24 cellular contexts compared by ENCODE assay signal in genomic region chr19:53015730-53016129, GRCh38. TPM values are rescaled to one million over a fixed set of nuclear protein-coding genes. Genes with fewer than 3 reads are reported as not detected.
DNase-seq lines count a peak whose midpoint lies in the region; ATAC-seq, FAIRE-seq and TF ChIP-seq lines count a peak whose summit lies in the region.
"Had no signal": no experiment of that assay in that cellular context is flagged by ENCODE, and none has a peak within 500 bp of the region (broad histone marks: within the 10 kb centered on the region; RNA-seq: fewer than 3 reads in every experiment).

No MANE protein-coding gene starts in this region.

- H3K4me3 ChIP-seq in A549: no peak overlapping the region
- no peak overlapping the region for H3K4me3 ChIP-seq in GM23338
- H3K4me3 ChIP-seq in H1 (ENCODE audit: extremely low read depth in 1 of 4, insufficient read depth in 2 of 4, low read depth in 3 of 4, low read length in 4 of 4): no peak overlapping the region
- H3K4me3 ChIP-seq: BLaER1 treated with 17β-estradiol and CSF1 and Interleukin-3, amounts not matched to agents 10 nM and 100 nM; GM12878 had no signal

- no peak overlapping the region for H3K9ac ChIP-seq in H1 (replicated peaks in 1 of 4; ENCODE audit: extremely low read depth in 1 of 4, low read depth in 3 of 4, low read length in 3 of 4)
- H3K9ac ChIP-seq: BLaER1 treated with 17β-estradiol and CSF1 and Interleukin-3, amounts not matched to agents 10 nM and 100 nM had no signal

- H3K23ac ChIP-seq in H1 (ENCODE audit: insufficient read length): no peak overlapping the region

- H2BK5ac ChIP-seq in H1 (ENCODE audit: low read depth, low read length): no peak overlapping the region

- H3K4me1 ChIP-seq in A549 (no peaks in the 10 kb centered on the region), GM23338 (ENCODE audit: insufficient read depth) (no peaks in the 10 kb centered on the region; the same call in 1 of the 2 replicates), H1 (replicated peaks in 1 of 4; ENCODE audit: control insufficient read depth in 3 of 4, insufficient read depth in 4 of 4, low read length in 3 of 4) (no peaks in the 10 kb centered on the region)
- H3K4me1 ChIP-seq: BE2C had no signal

- H3F3A ChIP-seq in GM23338 (replicated peaks; ENCODE audit: low read depth): no peaks in the 10 kb centered on the region

- H4K20me1 ChIP-seq in GM23338 (replicated peaks; ENCODE audit: insufficient read depth): peaks cover 6% of the 10 kb centered on the region
- H4K20me1 ChIP-seq in H1 (replicated peaks in 1 of 2; ENCODE audit: control insufficient read depth in 1 of 2, insufficient read depth in 2 of 2, low read length in 2 of 2): no peaks in the 10 kb centered on the region
- H4K20me1 ChIP-seq: BLaER1 treated with 17β-estradiol and CSF1 and Interleukin-3, amounts not matched to agents 10 nM and 100 nM had no signal

- POLR2A ChIA-PET in A549 (lab: Yijun Ruan, JAX) (no interaction called here), H1 (lab: Charles Lee; ENCODE audit: partially characterized antibody) (no interaction called here)

- no peak overlapping the region for H4K5ac ChIP-seq in H1 (ENCODE audit: insufficient read length, low read depth, low read length)

- H3K14ac ChIP-seq in H1 (ENCODE audit: insufficient read length): no peak overlapping the region

- H4K8ac ChIP-seq in H1 (ENCODE audit: extremely low read depth, insufficient read depth, low read length): 0 out of 2 replicates have a peak overlapping the region, but pooled peaks have one; percentile 12

- H3K79me2 ChIP-seq in GM23338 (replicated peaks; ENCODE audit: insufficient read depth) (no peaks in the 10 kb centered on the region), H1 (ENCODE audit: control insufficient read depth in 1 of 2, insufficient read depth in 2 of 2, low read length in 2 of 2) (no peaks in the 10 kb centered on the region)

- H4K91ac ChIP-seq in H1 (replicated peaks; ENCODE audit: insufficient read length, low read length): no peak overlapping the region

- H3K36me3 Mint-ChIP-seq in GM23338 (ENCODE audit: low read depth) (no peaks in the 10 kb centered on the region), memory B cell (peaks cover 2% of the 10 kb centered on the region)
- H3K36me3 Mint-ChIP-seq: CD14-positive monocyte had no signal

- no peak for FAIRE-seq in A549 (lab: Jason Lieb, UNC)
- FAIRE-seq in H1 (lab: Jason Lieb, UNC): no peak
- FAIRE-seq: GM12878, GM19239 had no signal

- H2AFZ ChIP-seq in GM23338 (no peak overlapping the region), H1 (ENCODE audit: low read length) (no peak overlapping the region)

- CTCF ChIA-PET in A549 (lab: Yijun Ruan, JAX) (no interaction called here), H1 (lab: Charles Lee; ENCODE audit: partially characterized antibody) (no interaction called here)

- H3K56ac ChIP-seq in H1 (replicated peaks; ENCODE audit: insufficient read length, low read depth, low read length): no peak overlapping the region

- no peak overlapping the region for H3K18ac ChIP-seq in H1 (ENCODE audit: extremely low read depth, low read length)

- H2BK120ac ChIP-seq in H1 (replicated peaks; ENCODE audit: low read depth, low read length): peak overlapping the region; percentile 26

- TF ChIP-seq POLR2A in A549 (IDR thresholded peaks at IDR 0.05; ENCODE audit: low read length) (no peak), H1 (IDR thresholded peaks at IDR 0.05; ENCODE audit: control extremely low read depth in 1 of 2, low read depth in 2 of 2, low read length in 2 of 2) (no peak)

- TF ChIP-seq EP300 in A549 (IDR thresholded peaks at IDR 0.05) (no peak), H1 (IDR thresholded peaks at IDR 0.05; ENCODE audit: borderline replicate concordance in 1 of 2, low read depth in 2 of 2, low read length in 2 of 2) (no peak)

- no peak overlapping the region for H2AK5ac ChIP-seq in H1 (ENCODE audit: low read depth, low read length)

- H3K27me3 ChIP-seq in GM23338 (ENCODE audit: insufficient read depth) (peaks cover 9% of the 10 kb centered on the region; the same call in 1 of the 2 replicates), H1 (replicated peaks in 1 of 4; ENCODE audit: control insufficient read depth in 3 of 4, extremely low read depth in 1 of 4, insufficient read depth in 3 of 4, low read length in 3 of 4) (no peaks in the 10 kb centered on the region)
- H3K27me3 ChIP-seq: BE2C; BLaER1 treated with 17β-estradiol and CSF1 and Interleukin-3, amounts not matched to agents 10 nM and 100 nM had no signal

- H3K79me1 ChIP-seq in H1 (ENCODE audit: low read depth, low read length): no peaks in the 10 kb centered on the region

- DNase-seq in A549 (ENCODE audit: low read depth in 1 of 2, low spot score in 1 of 2): no peak
- DNase-seq in GM23338 (ENCODE audit: low spot score): peak; percentile 59
- DNase-seq in H1 (ENCODE audit: low read depth in 1 of 2, low spot score in 2 of 2): no peak
- no peak for DNase-seq in memory B cell (ENCODE audit: low spot score in 2 of 2)
- no peak for DNase-seq in activated CD8-positive, alpha-beta memory T cell treated with anti-CD3 and anti-CD28 coated beads, Interleukin-2, amount 50 U/mL, for 4 hours
- DNase-seq: AML-193; BE2C; CD4-positive, alpha-beta T cell; CD8-positive, alpha-beta memory T cell; DMS 273 treated with DMSO at 0.1 percent for 48 hours; DMS79; EL; GDM1; H9 had no signal

- H3K23me2 ChIP-seq in H1 (ENCODE audit: low read depth, low read length): no peaks in the 10 kb centered on the region

- no peak for TF ChIP-seq CTCF in A549 (IDR thresholded peaks at IDR 0.05)
- no peak for TF ChIP-seq CTCF in GM23338 (conservative IDR thresholded peaks at IDR 0.05; ENCODE audit: low read depth in 2 of 2)
- no peak for TF ChIP-seq CTCF in H1 (IDR thresholded peaks at IDR 0.05; ENCODE audit: control extremely low read depth in 1 of 3, insufficient read depth in 1 of 3, low read depth in 1 of 3, low read length in 3 of 3)

- H2BK15ac ChIP-seq in H1 (ENCODE audit: low read length): no peak overlapping the region

- peaks cover 3% of the 10 kb centered on the region; the same call in 2 of the 3 replicates for H3K4me1 Mint-ChIP-seq in GM23338
- no peaks in the 10 kb centered on the region for H3K4me1 Mint-ChIP-seq in memory B cell
- H3K4me1 Mint-ChIP-seq: CD14-positive monocyte; CD8-positive, alpha-beta memory T cell had no signal

- H3K27ac Mint-ChIP-seq in GM23338 (no peak overlapping the region), memory B cell (peak overlapping the region; percentile 77)
- H3K27ac Mint-ChIP-seq: CD4-positive, alpha-beta T cell; CD8-positive, alpha-beta memory T cell had no signal

- no peak for TF ChIP-seq RAD21 in A549 (conservative IDR thresholded peaks at IDR 0.05 in 1 of 2, IDR thresholded peaks at IDR 0.05 in 1 of 2)
- TF ChIP-seq RAD21 in H1 (IDR thresholded peaks at IDR 0.05 in 1 of 2, conservative IDR thresholded peaks at IDR 0.05 in 1 of 2; ENCODE audit: low read depth in 2 of 2, low read length in 2 of 2): no peak

- no peak overlapping the region for H2BK12ac ChIP-seq in H1 (ENCODE audit: low read depth, low read length)

- H3K36me3 ChIP-seq in GM23338 (ENCODE audit: insufficient read depth) (no peaks in the 10 kb centered on the region), H1 (ENCODE audit: control insufficient read depth in 2 of 4, insufficient read depth in 4 of 4, low read length in 3 of 4) (no peaks in the 10 kb centered on the region)
- H3K36me3 ChIP-seq: BE2C; BLaER1 treated with 17β-estradiol and CSF1 and Interleukin-3, amounts not matched to agents 10 nM and 100 nM had no signal

- H3K27me3 Mint-ChIP-seq in GM23338 (ENCODE audit: insufficient read depth, low read depth, poor library complexity) (peaks cover 5% of the 10 kb centered on the region), memory B cell (no peaks in the 10 kb centered on the region)
- H3K27me3 Mint-ChIP-seq: CD4-positive, alpha-beta T cell; CD8-positive, alpha-beta memory T cell had no signal

- peaks cover 79% of the 10 kb centered on the region for H3K9me3 ChIP-seq in A549
- no peaks in the 10 kb centered on the region for H3K9me3 ChIP-seq in H1 (ENCODE audit: insufficient read depth in 2 of 2, low read depth in 1 of 2, low read length in 1 of 2)
- H3K9me3 ChIP-seq: BE2C had no signal

- H3K27ac ChIP-seq in A549 (no peak overlapping the region), GM23338 (ENCODE audit: low read depth) (no peak overlapping the region), H1 (ENCODE audit: low read depth, low read length) (no peak overlapping the region)
- H3K27ac ChIP-seq: BLaER1 treated with 17β-estradiol and CSF1 and Interleukin-3, amounts not matched to agents 10 nM and 100 nM had no signal

- H3K9me3 Mint-ChIP-seq in GM23338 (peaks cover 4% of the 10 kb centered on the region), memory B cell (peaks cover 8% of the 10 kb centered on the region)

- H3K4me3 Mint-ChIP-seq in GM23338: no peak overlapping the region
- H3K4me3 Mint-ChIP-seq in memory B cell: no peak overlapping the region
- H3K4me3 Mint-ChIP-seq: CD14-positive monocyte; CD4-positive, alpha-beta T cell; CD8-positive, alpha-beta memory T cell; H9 had no signal

- ATAC-seq in A549: no peak
- peak; percentile 17; the same call in 1 of the 3 replicates for ATAC-seq in GM23338
- no peak for ATAC-seq in memory B cell (ENCODE audit: low read depth)
- ATAC-seq in GM21825 (IDR thresholded peaks at IDR 0.05; ENCODE audit: unreplicated experiment): no peak
- ATAC-seq in GM21515 (IDR thresholded peaks at IDR 0.05; ENCODE audit: unreplicated experiment): no peak
- ATAC-seq: GM12878, HCT116 had no signal

- no peak overlapping the region for H2BK20ac ChIP-seq in H1 (ENCODE audit: low read length)

- 40% methylated on average over 8 of the region's 8 CpGs for WGBS in A549 (ENCODE audit: missing lambda C conversion rate)
- WGBS in H1 (ENCODE audit: extremely low coverage in 1 of 2, insufficient coverage in 1 of 2, insufficient read length in 1 of 2, insufficient replicate concordance in 2 of 2, low coverage in 1 of 2, low lambda C conversion rate in 2 of 2, missing lambda C conversion rate in 1 of 2), 2 experiments: 91% methylated on average over 8 of the region's 8 CpGs; no CpG with 5 or more reads in 1 of the 2 experiments

- H3K9me2 ChIP-seq in GM23338 (ENCODE audit: insufficient read depth): no peaks in the 10 kb centered on the region

- H3K4me2 ChIP-seq in A549 (no peak overlapping the region), GM23338 (no peak overlapping the region), H1 (ENCODE audit: insufficient read depth in 1 of 2, low read depth in 2 of 2, low read length in 2 of 2) (no peak overlapping the region)
- H3K4me2 ChIP-seq: BLaER1 treated with 17β-estradiol and CSF1 and Interleukin-3, amounts not matched to agents 10 nM and 100 nM had no signal

- no peak overlapping the region for H3K4ac ChIP-seq in H1 (replicated peaks; ENCODE audit: insufficient read length, low read depth, low read length)

RNA-seq across cellular contexts. Expression of gene ERVV-1, which starts 2.0 kb away (rescaled TPM):
- polyA plus RNA-seq in A549 (2011; rRNA removed): not detected in 2 replicates
- polyA plus RNA-seq in A549 (2012; cell fraction: cytosol; rRNA removed): not detected in 2 replicates
- not detected in 2 replicates for polyA plus RNA-seq in A549 (2012; cell fraction: nucleus; rRNA removed)
- not detected in 3 replicates for polyA plus RNA-seq in A549 (2017; fragmentation: RNase III; extraction: RNeasy Plus Mini Kit Qiagen cat#74134 plus additional on column Dnase treatment)
- not detected in 2 replicates for polyA minus RNA-seq in A549 (2011; rRNA and poly(A)+ RNA removed)
- total RNA-seq in GM23338 (2014; rRNA removed; shearing (Covaris generic)): 0.21 and 0.35 TPM in 2 replicates
- polyA plus RNA-seq in GM23338 (2016; fragmentation: Nextera tagmentation; extraction: Ambion mirVana): 0.23 and 0.26 TPM in 2 replicates
- total RNA-seq in H1 (2021; fragmentation: NEBNext Ultra II Directional; extraction: Animal tissue kit (Norgen Biotek cat#: 25700)): not detected in 2 replicates
- polyA plus RNA-seq in H1 (2011; rRNA removed): not detected in 2 replicates
- not detected for polyA plus RNA-seq in H1 (2011; cell fraction: cytosol; rRNA removed)
- polyA plus RNA-seq in H1 (2011; cell fraction: nucleus; rRNA removed): not detected
- polyA plus RNA-seq in H1 (2012, experiment 1 of 2): not detected in 4 replicates
- not detected for polyA plus RNA-seq in H1 (2012, experiment 2 of 2)
- polyA plus RNA-seq in H1 (2013, experiment 1 of 2): 0.02 TPM
- not detected for polyA plus RNA-seq in H1 (2013, experiment 2 of 2)
- polyA minus RNA-seq in H1 (2011; rRNA and poly(A)+ RNA removed): not detected in 2 replicates
- not detected for polyA minus RNA-seq in H1 (2011; cell fraction: cytosol; rRNA and poly(A)+ RNA removed)
- polyA minus RNA-seq in H1 (2011; cell fraction: nucleus; rRNA and poly(A)+ RNA removed): not detected
- total RNA-seq: A172; CD4-positive, alpha-beta T cell; CD8-positive, alpha-beta memory T cell; GM12878; H4; H9 had no signal
- polyA plus RNA-seq: AG04450; CD14-positive monocyte; CD8-positive, alpha-beta memory T cell had no signal

RNA-seq across cellular contexts. Expression of gene ERVV-2, which starts 28.8 kb away (rescaled TPM):
- polyA plus RNA-seq in A549 (2011; rRNA removed): not detected in 2 replicates
- not detected in 2 replicates for polyA plus RNA-seq in A549 (2012; cell fraction: cytosol; rRNA removed)
- polyA plus RNA-seq in A549 (2012; cell fraction: nucleus; rRNA removed): not detected in 2 replicates
- polyA plus RNA-seq in A549 (2017; fragmentation: RNase III; extraction: RNeasy Plus Mini Kit Qiagen cat#74134 plus additional on column Dnase treatment): not detected in 3 replicates
- not detected in 2 replicates for polyA minus RNA-seq in A549 (2011; rRNA and poly(A)+ RNA removed)
- 0.87 and 1.4 TPM in 2 replicates for total RNA-seq in GM23338 (2014; rRNA removed; shearing (Covaris generic))
- polyA plus RNA-seq in GM23338 (2016; fragmentation: Nextera tagmentation; extraction: Ambion mirVana): 0.59 and 0.74 TPM in 2 replicates
- not detected in 2 replicates for total RNA-seq in H1 (2021; fragmentation: NEBNext Ultra II Directional; extraction: Animal tissue kit (Norgen Biotek cat#: 25700))
- 0.03 TPM in 1 of 2 replicates, not detected in the other for polyA plus RNA-seq in H1 (2011; rRNA removed)
- 0.04 TPM for polyA plus RNA-seq in H1 (2011; cell fraction: cytosol; rRNA removed)
- polyA plus RNA-seq in H1 (2011; cell fraction: nucleus; rRNA removed): not detected
- not detected in 4 replicates for polyA plus RNA-seq in H1 (2012, experiment 1 of 2)
- not detected for polyA plus RNA-seq in H1 (2012, experiment 2 of 2)
- polyA plus RNA-seq in H1 (2013, experiment 1 of 2): 0.08 TPM
- polyA plus RNA-seq in H1 (2013, experiment 2 of 2): 0.07 TPM
- not detected in 2 replicates for polyA minus RNA-seq in H1 (2011; rRNA and poly(A)+ RNA removed)
- not detected for polyA minus RNA-seq in H1 (2011; cell fraction: cytosol; rRNA and poly(A)+ RNA removed)
- not detected for polyA minus RNA-seq in H1 (2011; cell fraction: nucleus; rRNA and poly(A)+ RNA removed)
- total RNA-seq: A172; CD4-positive, alpha-beta T cell; CD8-positive, alpha-beta memory T cell; GM12878; H4; H9 had no signal
- polyA plus RNA-seq: AG04450; CD14-positive monocyte; CD8-positive, alpha-beta memory T cell had no signal

RNA-seq across cellular contexts. Expression of gene ZNF816, which starts 53.0 kb away (rescaled TPM):
- 0.09 and 0.16 TPM in 2 replicates for polyA plus RNA-seq in A549 (2011; rRNA removed)
- not detected in 2 replicates for polyA plus RNA-seq in A549 (2012; cell fraction: cytosol; rRNA removed)
- not detected in 2 replicates for polyA plus RNA-seq in A549 (2012; cell fraction: nucleus; rRNA removed)
- 0.05 to 0.22 TPM (median 0.07 TPM) in 3 replicates for polyA plus RNA-seq in A549 (2017; fragmentation: RNase III; extraction: RNeasy Plus Mini Kit Qiagen cat#74134 plus additional on column Dnase treatment)
- not detected in 2 replicates for polyA minus RNA-seq in A549 (2011; rRNA and poly(A)+ RNA removed)
- 9.5 and 17.0 TPM in 2 replicates for total RNA-seq in GM23338 (2014; rRNA removed; shearing (Covaris generic))
- 4.5 and 7.0 TPM in 2 replicates for polyA plus RNA-seq in GM23338 (2016; fragmentation: Nextera tagmentation; extraction: Ambion mirVana)
- total RNA-seq in H1 (2021; fragmentation: NEBNext Ultra II Directional; extraction: Animal tissue kit (Norgen Biotek cat#: 25700)): 12.2 and 13.2 TPM in 2 replicates
- polyA plus RNA-seq in H1 (2011; rRNA removed): 2.4 and 2.7 TPM in 2 replicates
- polyA plus RNA-seq in H1 (2011; cell fraction: cytosol; rRNA removed): 4.5 TPM
- 2.7 TPM for polyA plus RNA-seq in H1 (2011; cell fraction: nucleus; rRNA removed)
- polyA plus RNA-seq in H1 (2012, experiment 1 of 2): 4.8 to 10.1 TPM (median 5.3 TPM) in 4 replicates
- polyA plus RNA-seq in H1 (2012, experiment 2 of 2): 1.4 TPM
- polyA plus RNA-seq in H1 (2013, experiment 1 of 2): 7.3 TPM
- polyA plus RNA-seq in H1 (2013, experiment 2 of 2): 6.4 TPM
- polyA minus RNA-seq in H1 (2011; rRNA and poly(A)+ RNA removed): 12.2 and 21.9 TPM in 2 replicates
- polyA minus RNA-seq in H1 (2011; cell fraction: cytosol; rRNA and poly(A)+ RNA removed): 12.7 TPM
- 19.6 TPM for polyA minus RNA-seq in H1 (2011; cell fraction: nucleus; rRNA and poly(A)+ RNA removed)

Comparison
In these comparisons a context has a peak if more than half of its experiments do, and no peak if none do; other contexts are left out.
1. Of the 18 proteins assayed by ChIP-seq in both H1 and A549: peak only in H1: none; only in A549: none; in both: MAFK; in neither: 17.